In genomic region chr9:135602789-135603481, GRCh38 we compare ENCODE assay signal across 8 cellular contexts.
DNase-seq lines count a peak whose midpoint lies in the region; ATAC-seq lines count a peak whose summit lies in the region.

No MANE protein-coding gene starts in this region.

- no peak for ATAC-seq in GM19463 (IDR thresholded peaks at IDR 0.05; ENCODE audit: unreplicated experiment)
- no peak for ATAC-seq in GM18907 (IDR thresholded peaks at IDR 0.05; ENCODE audit: unreplicated experiment)

- DNase-seq in GM03348 (ENCODE audit: low spot score) (peak; percentile 81), LoVo (ENCODE audit: low spot score) (peak; percentile 38), ecto neural progenitor cell (ENCODE audit: low spot score) (peak; percentile 59), midbrain (lab: John Stamatoyannopoulos, UW) (peak; percentile 4)
- DNase-seq in activated CD4-positive, alpha-beta T cell treated with anti-CD3 and anti-CD28 coated beads for 48 hours: peak; percentile 76
- peak; percentile 7 to 20 for DNase-seq in stimulated activated CD8-positive, alpha-beta memory T cell treated with anti-CD3 and anti-CD28 coated beads, Interleukin-7, amount 100 ng/mL, for 48 hours (ENCODE audit: extremely low read depth in 1 of 2, low read depth in 1 of 2)

Comparison
In these comparisons a context has a peak if more than half of its experiments do, and no peak if none do; other contexts are left out.
1. DNase-seq: peak in every context shown above with its lines; median percentile 81 in GM03348; 76 in activated CD4-positive, alpha-beta T cell treated with anti-CD3 and anti-CD28 coated beads for 48 hours; 59 in ecto neural progenitor cell; 38 in LoVo; 14 in stimulated activated CD8-positive, alpha-beta memory T cell treated with anti-CD3 and anti-CD28 coated beads, Interleukin-7, amount 100 ng/mL, for 48 hours; 4 in midbrain.